ENCODE assay signal across 1 cellular context in the genomic region with DNA sequence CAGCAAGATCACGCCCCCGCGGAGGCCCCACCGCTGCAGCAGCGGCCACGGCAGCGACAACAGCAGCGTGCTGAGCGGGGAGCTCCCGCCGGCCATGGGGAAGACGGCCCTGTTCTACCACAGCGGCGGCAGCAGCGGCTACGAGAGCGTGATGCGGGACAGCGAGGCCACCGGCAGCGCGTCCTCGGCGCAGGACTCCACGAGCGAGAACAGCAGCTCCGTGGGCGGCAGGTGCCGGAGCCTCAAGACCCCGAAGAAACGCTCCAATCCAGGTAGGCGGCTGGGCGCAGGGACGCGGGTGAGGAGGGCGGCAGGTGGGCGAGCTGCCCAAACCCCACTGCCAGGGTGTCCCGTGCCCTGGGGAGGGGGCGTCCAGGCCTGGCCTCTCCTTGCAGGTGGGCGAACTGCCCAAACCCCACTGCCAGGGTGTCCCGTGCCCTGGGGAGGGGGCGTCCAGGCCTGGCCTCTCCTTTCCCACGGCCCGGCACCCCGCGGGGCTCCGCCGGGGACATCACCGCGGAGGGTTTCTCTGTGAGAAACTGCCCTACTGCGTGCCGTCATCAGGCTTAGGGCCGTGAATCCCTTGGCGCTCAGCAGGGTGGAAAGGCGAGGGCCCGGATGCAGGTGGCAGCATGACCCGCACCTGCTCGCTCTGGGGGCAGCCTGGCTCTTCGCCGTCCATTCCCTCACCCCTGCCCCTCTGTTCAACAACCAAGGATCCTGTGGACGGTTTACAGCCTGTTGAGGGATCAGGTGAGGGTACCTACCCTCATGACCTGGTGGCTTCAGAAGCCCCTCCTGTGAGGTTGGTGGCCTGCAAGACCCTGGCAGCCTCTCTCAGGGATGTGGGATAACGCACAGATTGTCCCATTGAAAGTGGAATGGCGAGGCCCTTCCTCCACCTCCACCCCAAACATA.
TF ChIP-seq lines count a peak whose summit lies in the region.

No MANE protein-coding gene starts in this region.

TF ChIP-seq in GM23338, 12 proteins besides CTCF, POLR2A, EP300 and RAD21 (continued from another document):
- TF ChIP-seq EZH2 (IDR thresholded peaks at IDR 0.05; ENCODE audit: low read depth, unreplicated experiment) (no peak), EZH2phosphoT487 (IDR thresholded peaks at IDR 0.05; ENCODE audit: unreplicated experiment) (no peak), ZNF114 (CRISPR knock-in tag; IDR thresholded peaks at IDR 0.05) (no peak), STAT1 (IDR thresholded peaks at IDR 0.05; ENCODE audit: unreplicated experiment) (no peak), JUNB (IDR thresholded peaks at IDR 0.05; ENCODE audit: unreplicated experiment) (no peak), ZNF331 (CRISPR knock-in tag; IDR thresholded peaks at IDR 0.05; ENCODE audit: low read depth) (no peak)
- TF ChIP-seq, protein P1, sequence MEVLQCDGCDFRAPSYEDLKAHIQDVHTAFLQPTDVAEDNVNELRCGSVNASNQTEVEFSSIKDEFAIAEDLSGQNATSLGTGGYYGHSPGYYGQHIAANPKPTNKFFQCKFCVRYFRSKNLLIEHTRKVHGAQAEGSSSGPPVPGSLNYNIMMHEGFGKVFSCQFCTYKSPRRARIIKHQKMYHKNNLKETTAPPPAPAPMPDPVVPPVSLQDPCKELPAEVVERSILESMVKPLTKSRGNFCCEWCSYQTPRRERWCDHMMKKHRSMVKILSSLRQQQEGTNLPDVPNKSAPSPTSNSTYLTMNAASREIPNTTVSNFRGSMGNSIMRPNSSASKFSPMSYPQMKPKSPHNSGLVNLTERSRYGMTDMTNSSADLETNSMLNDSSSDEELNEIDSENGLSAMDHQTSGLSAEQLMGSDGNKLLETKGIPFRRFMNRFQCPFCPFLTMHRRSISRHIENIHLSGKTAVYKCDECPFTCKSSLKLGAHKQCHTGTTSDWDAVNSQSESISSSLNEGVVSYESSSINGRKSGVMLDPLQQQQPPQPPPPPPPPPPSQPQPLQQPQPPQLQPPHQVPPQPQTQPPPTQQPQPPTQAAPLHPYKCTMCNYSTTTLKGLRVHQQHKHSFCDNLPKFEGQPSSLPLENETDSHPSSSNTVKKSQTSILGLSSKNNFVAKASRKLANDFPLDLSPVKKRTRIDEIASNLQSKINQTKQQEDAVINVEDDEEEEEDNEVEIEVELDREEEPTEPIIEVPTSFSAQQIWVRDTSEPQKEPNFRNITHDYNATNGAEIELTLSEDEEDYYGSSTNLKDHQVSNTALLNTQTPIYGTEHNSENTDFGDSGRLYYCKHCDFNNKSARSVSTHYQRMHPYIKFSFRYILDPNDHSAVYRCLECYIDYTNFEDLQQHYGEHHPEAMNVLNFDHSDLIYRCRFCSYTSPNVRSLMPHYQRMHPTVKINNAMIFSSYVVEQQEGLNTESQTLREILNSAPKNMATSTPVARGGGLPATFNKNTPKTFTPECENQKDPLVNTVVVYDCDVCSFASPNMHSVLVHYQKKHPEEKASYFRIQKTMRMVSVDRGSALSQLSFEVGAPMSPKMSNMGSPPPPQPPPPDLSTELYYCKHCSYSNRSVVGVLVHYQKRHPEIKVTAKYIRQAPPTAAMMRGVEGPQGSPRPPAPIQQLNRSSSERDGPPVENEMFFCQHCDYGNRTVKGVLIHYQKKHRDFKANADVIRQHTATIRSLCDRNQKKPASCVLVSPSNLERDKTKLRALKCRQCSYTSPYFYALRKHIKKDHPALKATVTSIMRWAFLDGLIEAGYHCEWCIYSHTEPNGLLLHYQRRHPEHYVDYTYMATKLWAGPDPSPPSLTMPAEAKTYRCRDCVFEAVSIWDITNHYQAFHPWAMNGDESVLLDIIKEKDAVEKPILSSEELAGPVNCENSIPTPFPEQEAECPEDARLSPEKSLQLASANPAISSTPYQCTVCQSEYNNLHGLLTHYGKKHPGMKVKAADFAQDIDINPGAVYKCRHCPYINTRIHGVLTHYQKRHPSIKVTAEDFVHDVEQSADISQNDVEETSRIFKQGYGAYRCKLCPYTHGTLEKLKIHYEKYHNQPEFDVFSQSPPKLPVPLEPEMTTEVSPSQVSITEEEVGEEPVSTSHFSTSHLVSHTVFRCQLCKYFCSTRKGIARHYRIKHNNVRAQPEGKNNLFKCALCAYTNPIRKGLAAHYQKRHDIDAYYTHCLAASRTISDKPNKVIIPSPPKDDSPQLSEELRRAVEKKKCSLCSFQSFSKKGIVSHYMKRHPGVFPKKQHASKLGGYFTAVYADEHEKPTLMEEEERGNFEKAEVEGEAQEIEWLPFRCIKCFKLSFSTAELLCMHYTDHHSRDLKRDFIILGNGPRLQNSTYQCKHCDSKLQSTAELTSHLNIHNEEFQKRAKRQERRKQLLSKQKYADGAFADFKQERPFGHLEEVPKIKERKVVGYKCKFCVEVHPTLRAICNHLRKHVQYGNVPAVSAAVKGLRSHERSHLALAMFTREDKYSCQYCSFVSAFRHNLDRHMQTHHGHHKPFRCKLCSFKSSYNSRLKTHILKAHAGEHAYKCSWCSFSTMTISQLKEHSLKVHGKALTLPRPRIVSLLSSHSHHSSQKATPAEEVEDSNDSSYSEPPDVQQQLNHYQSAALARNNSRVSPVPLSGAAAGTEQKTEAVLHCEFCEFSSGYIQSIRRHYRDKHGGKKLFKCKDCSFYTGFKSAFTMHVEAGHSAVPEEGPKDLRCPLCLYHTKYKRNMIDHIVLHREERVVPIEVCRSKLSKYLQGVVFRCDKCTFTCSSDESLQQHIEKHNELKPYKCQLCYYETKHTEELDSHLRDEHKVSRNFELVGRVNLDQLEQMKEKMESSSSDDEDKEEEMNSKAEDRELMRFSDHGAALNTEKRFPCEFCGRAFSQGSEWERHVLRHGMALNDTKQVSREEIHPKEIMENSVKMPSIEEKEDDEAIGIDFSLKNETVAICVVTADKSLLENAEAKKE (CRISPR knock-in tag; IDR thresholded peaks at IDR 0.05), result no peak
